Comparison of ENCODE assay signal across 10 cellular contexts in the genomic region with DNA sequence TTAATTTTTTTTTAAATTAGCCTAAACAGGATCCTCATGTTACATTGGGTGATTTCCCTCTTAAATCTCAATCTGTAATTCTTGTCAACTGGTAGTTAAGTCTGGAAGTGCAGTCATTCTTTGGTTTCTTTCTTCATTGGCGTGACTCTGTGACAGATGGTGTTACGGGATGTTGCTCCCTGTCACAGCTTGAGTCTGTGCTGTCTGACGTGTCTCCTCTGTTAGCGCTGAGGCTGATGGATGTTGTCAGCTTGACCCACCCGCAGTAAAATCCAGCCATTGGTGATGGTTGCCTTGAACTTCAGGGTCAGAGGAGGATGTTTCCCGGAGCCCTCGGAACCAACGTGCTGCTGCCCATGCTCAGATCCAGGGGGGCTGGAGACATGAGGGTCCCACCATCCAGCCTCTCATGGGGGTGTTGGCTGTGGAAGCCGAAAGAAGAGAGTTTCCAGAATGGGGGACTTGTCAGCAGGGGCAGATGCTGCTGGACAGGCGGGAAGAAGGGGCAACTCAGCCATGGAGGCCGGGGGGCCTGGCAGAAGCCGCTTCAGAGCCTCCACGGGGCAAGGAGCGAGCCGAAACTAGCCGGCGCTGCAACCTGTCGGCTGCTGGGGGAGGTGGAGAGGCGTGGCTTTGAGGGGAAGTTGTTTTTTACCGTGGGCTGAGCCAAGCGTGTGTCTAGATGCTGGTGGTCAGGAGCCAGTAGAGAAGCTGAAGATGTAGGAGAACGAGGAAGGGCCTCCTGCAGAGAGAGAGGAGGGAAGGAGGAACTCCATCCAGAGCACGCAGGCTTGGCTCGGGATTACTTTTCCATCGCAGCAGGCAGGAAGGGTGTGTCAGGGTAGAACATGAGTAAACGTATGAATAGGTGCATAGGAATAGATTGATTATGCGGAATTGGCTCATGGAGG. TPM values are rescaled to one million over a fixed set of nuclear protein-coding genes. Genes with fewer than 3 reads are reported as not detected.
DNase-seq lines count a peak whose midpoint lies in the region; TF ChIP-seq lines count a peak whose summit lies in the region.
"Had no signal": no experiment of that assay in that cellular context is flagged by ENCODE, and none has a peak within 500 bp of the region (broad histone marks: within the 10 kb centered on the region; RNA-seq: fewer than 3 reads in every experiment).

No MANE protein-coding gene starts in this region.

- peak overlapping the region in 4 of 8 donors; percentile 10 to 70 (median 38) for H3K4me3 Mint-ChIP-seq in CD4-positive, alpha-beta memory T cell
- peak overlapping the region; percentile 8 for H3K4me3 Mint-ChIP-seq in nephron progenitor cell

- CTCF ChIA-PET in CD4-positive, alpha-beta memory T cell (lab: Charles Lee; ENCODE audit: partially characterized antibody), result no interaction called here

- no peaks in the 10 kb centered on the region for H3K27me3 ChIP-seq in CD4-positive, alpha-beta memory T cell (ENCODE audit: insufficient read depth, low read length)
- H3K27me3 ChIP-seq in colonic mucosa (no peaks in the 10 kb centered on the region), mesendoderm (ENCODE audit: insufficient read depth, low read length, poor library complexity) (no peaks in the 10 kb centered on the region), hepatocyte (no peaks in the 10 kb centered on the region)
- H3K27me3 ChIP-seq: SJCRH30 had no signal

- no peak overlapping the region for H3K4ac ChIP-seq in mesendoderm (ENCODE audit: low read depth, low read length)

- intact Hi-C loops in CD4-positive, alpha-beta memory T cell (cut with micrococcal nuclease), result no loop called here
- intact Hi-C loops in colonic mucosa (cut with DNase I), result loop anchor here (5.0 kb wide), 1 partner anchor 37 kb away; no protein-coding TSS in a partner anchor

- no peak overlapping the region for H3K27ac ChIP-seq in CD4-positive, alpha-beta memory T cell (ENCODE audit: low read depth, low read length)
- peak overlapping the region; percentile 13 for H3K27ac ChIP-seq in colonic mucosa
- H3K27ac ChIP-seq in mesendoderm (ENCODE audit: low read depth, low read length), result no peak overlapping the region
- H3K27ac ChIP-seq in hepatocyte, result no peak overlapping the region
- H3K27ac ChIP-seq: SJCRH30 had no signal

- H3K4me1 Mint-ChIP-seq in CD4-positive, alpha-beta memory T cell, result peaks cover 23 to 54% (median 41%) of the 10 kb centered on the region in 4 donors
- H3K4me1 Mint-ChIP-seq in nephron progenitor cell, result peaks cover 67% of the 10 kb centered on the region

- no peak overlapping the region for H2BK120ac ChIP-seq in mesendoderm (ENCODE audit: low read depth, low read length)

- H2BK5ac ChIP-seq in mesendoderm (ENCODE audit: low read length), result no peak overlapping the region

- H3K23ac ChIP-seq in mesendoderm (ENCODE audit: low read length), result no peak overlapping the region

- WGBS in mesendoderm (ENCODE audit: extremely low coverage, insufficient coverage, low lambda C conversion rate), result no CpG with 5 or more reads among the region's 27 CpGs
- 90% methylated on average over 27 of the region's 27 CpGs for whole genome bisulfite sequencing in hepatocyte (ENCODE audit: low lambda C conversion rate, missing lambda C conversion rate)

- H4K5ac ChIP-seq in mesendoderm (ENCODE audit: low read length), result no peak overlapping the region

- H3K27ac Mint-ChIP-seq in CD4-positive, alpha-beta memory T cell, result peak overlapping the region in 6 of 7 donors; percentile 32 to 87 (median 60)
- peak overlapping the region; percentile 82 for H3K27ac Mint-ChIP-seq in nephron progenitor cell

- H2BK15ac ChIP-seq in mesendoderm (replicated peaks; ENCODE audit: low read depth), result no peak overlapping the region

- peaks cover 33% of the 10 kb centered on the region for H3K4me1 ChIP-seq in CD4-positive, alpha-beta memory T cell (ENCODE audit: insufficient read depth, low read length)
- peaks cover 17% of the 10 kb centered on the region for H3K4me1 ChIP-seq in colonic mucosa
- no peaks in the 10 kb centered on the region for H3K4me1 ChIP-seq in mesendoderm (ENCODE audit: control insufficient read depth, low read depth, low read length)
- H3K4me1 ChIP-seq in hepatocyte (ENCODE audit: insufficient read depth), result peaks cover 20% of the 10 kb centered on the region
- H3K4me1 ChIP-seq: SJCRH30 had no signal

- DNase-seq in CD4-positive, alpha-beta memory T cell, result no peak
- DNase-seq in NCI-H1694 (lab: John Stamatoyannopoulos, UW) (peak; percentile 79), colonic mucosa (no peak), nephron progenitor cell (peak; percentile 28), mesendoderm (no peak), activated gamma-delta T cell (lab: John Stamatoyannopoulos, UW) (no peak), NK-92 (lab: John Stamatoyannopoulos, UW; ENCODE audit: unreplicated experiment) (no peak), hepatocyte (ENCODE audit: low spot score) (no peak)
- DNase-seq: activated effector memory CD4-positive, alpha-beta T cell treated with Interleukin-2 at 50 U/mL for 16 hours; SJCRH30 had no signal

- H2AK5ac ChIP-seq in mesendoderm (ENCODE audit: low read length), result no peak overlapping the region

- H4K8ac ChIP-seq in mesendoderm (ENCODE audit: low read depth, low read length), result no peak overlapping the region

- H3K4me2 ChIP-seq in mesendoderm (ENCODE audit: low read length) (no peak overlapping the region), hepatocyte (no peak overlapping the region)

- H3K36me3 Mint-ChIP-seq in CD4-positive, alpha-beta memory T cell, result peaks cover 12 to 51% of the 10 kb centered on the region in 2 donors
- peaks cover 51% of the 10 kb centered on the region for H3K36me3 Mint-ChIP-seq in nephron progenitor cell (ENCODE audit: low read depth)

- H3K4me3 ChIP-seq in CD4-positive, alpha-beta memory T cell (ENCODE audit: low read length in 2 of 2), result no peak overlapping the region
- H3K4me3 ChIP-seq in colonic mucosa, result no peak overlapping the region
- no peak overlapping the region for H3K4me3 ChIP-seq in mesendoderm (ENCODE audit: low read length)
- H3K4me3 ChIP-seq in hepatocyte, result no peak overlapping the region
- H3K4me3 ChIP-seq: SJCRH30 had no signal

- H2AFZ ChIP-seq in hepatocyte, result no peak overlapping the region

- H3K36me3 ChIP-seq in CD4-positive, alpha-beta memory T cell (ENCODE audit: insufficient read depth, low read length), result peaks cover 6% of the 10 kb centered on the region
- H3K36me3 ChIP-seq in colonic mucosa, result no peaks in the 10 kb centered on the region
- H3K36me3 ChIP-seq in mesendoderm (ENCODE audit: control insufficient read depth, insufficient read depth, low read length), result peaks cover 14% of the 10 kb centered on the region
- H3K36me3 ChIP-seq in hepatocyte (replicated peaks; ENCODE audit: insufficient read depth, low read depth), result no peaks in the 10 kb centered on the region

- POLR2A ChIA-PET in CD4-positive, alpha-beta memory T cell (lab: Charles Lee; ENCODE audit: partially characterized antibody), result no interaction called here

- H3K9me3 ChIP-seq in CD4-positive, alpha-beta memory T cell (ENCODE audit: control insufficient read depth in 1 of 2, low read length in 2 of 2), result no peaks in the 10 kb centered on the region
- H3K9me3 ChIP-seq in colonic mucosa (no peaks in the 10 kb centered on the region), hepatocyte (ENCODE audit: low read depth) (no peaks in the 10 kb centered on the region)
- H3K9me3 ChIP-seq: SJCRH30 had no signal

- H4K20me1 ChIP-seq in hepatocyte (ENCODE audit: insufficient read depth, poor library complexity, severe bottlenecking), result peaks cover 28% of the 10 kb centered on the region

- H3K9ac ChIP-seq in colonic mucosa (ENCODE audit: low read depth in 2 of 2, low read length in 2 of 2) (peak overlapping the region in 1 of 2 donors; percentile 23), mesendoderm (ENCODE audit: low read length) (no peak overlapping the region)

- peaks cover 26% of the 10 kb centered on the region for H3K79me1 ChIP-seq in mesendoderm (ENCODE audit: low read length)

- peaks cover 47% of the 10 kb centered on the region for H3K79me2 ChIP-seq in mesendoderm (ENCODE audit: control insufficient read depth, insufficient read depth, low read length)
- H3K79me2 ChIP-seq in hepatocyte, result peaks cover 64% of the 10 kb centered on the region

- H3K9me2 ChIP-seq in hepatocyte (replicated peaks; ENCODE audit: insufficient read depth), result no peaks in the 10 kb centered on the region

- TF ChIP-seq CTCF in colonic mucosa (IDR thresholded peaks at IDR 0.05) (no peak), nephron progenitor cell (IDR thresholded peaks at IDR 0.05) (no peak), hepatocyte (IDR thresholded peaks at IDR 0.05; ENCODE audit: poor library complexity) (no peak)

- H3K9me3 Mint-ChIP-seq in CD4-positive, alpha-beta memory T cell, result no peaks in the 10 kb centered on the region
- H3K9me3 Mint-ChIP-seq in nephron progenitor cell, result no peaks in the 10 kb centered on the region

- H3K27me3 Mint-ChIP-seq in CD4-positive, alpha-beta memory T cell, result no peaks in the 10 kb centered on the region
- no peaks in the 10 kb centered on the region for H3K27me3 Mint-ChIP-seq in nephron progenitor cell (ENCODE audit: low read depth, poor library complexity)

- no peak overlapping the region for H3K18ac ChIP-seq in mesendoderm (ENCODE audit: low read length)

- H3K56ac ChIP-seq in mesendoderm (ENCODE audit: low read length), result no peak overlapping the region

RNA-seq across cellular contexts. Expression of a gene that starts 3.5 kb away (rescaled TPM):
- 100 to 1,000 TPM; 198 to 210 TPM for total RNA-seq in CD4-positive, alpha-beta memory T cell
- polyA plus RNA-seq in CD4-positive, alpha-beta memory T cell, result 10 to 100 TPM; 53.7 to 63.3 TPM
- total RNA-seq in colonic mucosa, result 100 to 1,000 TPM; 122 to 158 TPM
- 47.7 TPM for polyA plus RNA-seq in mesendoderm (2013, experiment 1 of 2)
- polyA plus RNA-seq in mesendoderm (2013, experiment 2 of 2), result 47.9 TPM
- total RNA-seq in hepatocyte, result 101 and 109 TPM in 2 replicates
- 72.3 and 75.0 TPM in 2 replicates for polyA plus RNA-seq in hepatocyte

RNA-seq across cellular contexts. Expression of a gene that starts 40.6 kb away (rescaled TPM):
- 10 to 100 TPM; 47.4 to 51.6 TPM for total RNA-seq in CD4-positive, alpha-beta memory T cell
- 10 to 100 TPM; 22.0 to 28.7 TPM for polyA plus RNA-seq in CD4-positive, alpha-beta memory T cell
- 10 to 100 TPM; 33.0 to 35.9 TPM for total RNA-seq in colonic mucosa
- 35.9 TPM for polyA plus RNA-seq in mesendoderm (2013, experiment 1 of 2)
- 35.8 TPM for polyA plus RNA-seq in mesendoderm (2013, experiment 2 of 2)
- 46.3 and 48.3 TPM in 2 replicates for total RNA-seq in hepatocyte
- 102 and 126 TPM in 2 replicates for polyA plus RNA-seq in hepatocyte

Comparison
In these comparisons a context has a peak if more than half of its experiments do, and no peak if none do; other contexts are left out.
1. DNase-seq: peak in NCI-H1694 (single experiment) and nephron progenitor cell (single experiment); none in CD4-positive, alpha-beta memory T cell (0 of 5), colonic mucosa (single experiment), mesendoderm (single experiment), activated gamma-delta T cell (single experiment), NK-92 (single experiment) and hepatocyte (single experiment).